10 cellular contexts compared by ENCODE assay signal in genomic region chr22:42645341-42645937, GRCh38. TPM values are rescaled to one million over a fixed set of nuclear protein-coding genes. Genes with fewer than 3 reads are reported as not detected.
DNase-seq lines count a peak whose midpoint lies in the region; ATAC-seq and TF ChIP-seq lines count a peak whose summit lies in the region.
"Had no signal": no experiment of that assay in that cellular context is flagged by ENCODE, and none has a peak within 500 bp of the region (broad histone marks: within the 10 kb centered on the region; RNA-seq: fewer than 3 reads in every experiment).

No MANE protein-coding gene starts in this region.

- H3K4me3 ChIP-seq in muscle layer of colon (ENCODE audit: low read depth in 1 of 2, low read length in 2 of 2), result peak overlapping the region; percentile 31 to 48

- peaks cover 4% of the 10 kb centered on the region for H3K36me3 Mint-ChIP-seq in type B pancreatic cell

- H3K36me3 ChIP-seq in muscle layer of colon (ENCODE audit: insufficient read depth, low read length), result no peaks in the 10 kb centered on the region

- TF ChIP-seq CTCF in type B pancreatic cell (conservative IDR thresholded peaks at IDR 0.05) (no peak), GM13976 (IDR thresholded peaks at IDR 0.05; ENCODE audit: borderline replicate concordance, control extremely low read depth, extremely low read depth, insufficient read depth, missing control alignments) (no peak)

- H3K27ac Mint-ChIP-seq in type B pancreatic cell, result peak overlapping the region; percentile 88

- H3K4me1 ChIP-seq in muscle layer of colon (ENCODE audit: insufficient read depth, low read length), result peaks cover 51% of the 10 kb centered on the region

- in situ Hi-C loops in GM13976 (cut with MboI; ENCODE audit: low sequenced_read_pairs, unreplicated experiment), result no loop called here

- H3K27me3 Mint-ChIP-seq in type B pancreatic cell, result no peaks in the 10 kb centered on the region

- no peaks in the 10 kb centered on the region for H3K9me3 Mint-ChIP-seq in type B pancreatic cell

- no peak for ATAC-seq in GM19324 (IDR thresholded peaks at IDR 0.05; ENCODE audit: low FRiP score, unreplicated experiment)

- peaks cover 30% of the 10 kb centered on the region for H3K4me1 Mint-ChIP-seq in type B pancreatic cell (ENCODE audit: unreplicated experiment)

- H3K4me3 Mint-ChIP-seq in type B pancreatic cell, result peak overlapping the region; percentile 79

- H3K27me3 ChIP-seq in muscle layer of colon (ENCODE audit: control insufficient read depth in 1 of 2, insufficient read depth in 2 of 2, low read length in 2 of 2), result no peaks in the 10 kb centered on the region

- peak overlapping the region; percentile 57 for H3K9ac ChIP-seq in muscle layer of colon (ENCODE audit: low read length)

- H3K27ac ChIP-seq in muscle layer of colon (ENCODE audit: low read depth, low read length), result peak overlapping the region; percentile 74
- H3K27ac ChIP-seq: 22Rv1 had no signal

- H3K9me3 ChIP-seq in muscle layer of colon (ENCODE audit: low read length), result no peaks in the 10 kb centered on the region

- DNase-seq in DMS53 (lab: John Stamatoyannopoulos, UW) (peak; percentile 11), DMS53 treated with DMSO at 0.1 percent for 48 hours (lab: John Stamatoyannopoulos, UW; ENCODE audit: unreplicated experiment) (no peak), ecto neural progenitor cell (ENCODE audit: low spot score) (peak; percentile 44), type B pancreatic cell (ENCODE audit: extremely low spot score, unreplicated experiment) (no peak), GM13976 (ENCODE audit: low spot score) (no peak), NCI-H1417 treated with DMSO at 0.1 percent for 48 hours (lab: John Stamatoyannopoulos, UW) (no peak)

RNA-seq across cellular contexts. Expression of gene CYB5R3, which starts 3.8 kb away (rescaled TPM):
- 89.3 and 102 TPM in 2 replicates for total RNA-seq in type B pancreatic cell (ENCODE audit: low replicate concordance)

RNA-seq across cellular contexts. Expression of gene ATP5MGL, which starts 5.0 kb away (rescaled TPM):
- total RNA-seq in type B pancreatic cell (ENCODE audit: low replicate concordance), result 0.86 and 1.1 TPM in 2 replicates
- total RNA-seq: kidney epithelial cell had no signal

RNA-seq across cellular contexts. Expression of gene POLDIP3, which starts 30.8 kb away (rescaled TPM):
- 75.6 and 86.9 TPM in 2 replicates for total RNA-seq in type B pancreatic cell (ENCODE audit: low replicate concordance)

Comparison
In these comparisons a context has a peak if more than half of its experiments do, and no peak if none do; other contexts are left out.
1. DNase-seq: peak in DMS53 (single experiment) and ecto neural progenitor cell (single experiment); none in DMS53 treated with DMSO at 0.1 percent for 48 hours (single experiment), type B pancreatic cell (single experiment), GM13976 (single experiment) and NCI-H1417 treated with DMSO at 0.1 percent for 48 hours (single experiment).